Comparison of ENCODE assay signal across 1 cellular context in the genomic region with DNA sequence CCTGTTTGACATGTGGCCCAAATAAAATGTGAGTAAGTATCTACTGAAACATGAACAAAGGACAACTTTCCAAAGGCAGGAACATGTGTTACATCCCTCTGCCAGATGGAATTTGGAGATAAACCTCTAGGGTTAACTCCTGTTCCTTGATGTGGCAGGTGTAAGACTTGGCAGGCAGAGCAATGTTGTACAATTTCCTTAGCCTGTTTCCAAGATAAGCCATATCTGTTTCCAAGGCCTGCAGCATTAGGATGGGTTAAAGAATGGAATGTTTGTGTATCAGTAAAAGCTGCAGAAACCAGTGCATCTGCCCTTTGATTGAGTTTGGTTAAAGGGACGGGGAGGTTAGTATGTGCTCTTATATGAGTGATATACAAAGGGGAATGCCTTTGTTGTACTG.
TF ChIP-seq lines count a peak whose summit lies in the region.

No MANE protein-coding gene starts in this region.

TF ChIP-seq in K562, 482 proteins besides CTCF, POLR2A, EP300 and RAD21 (continued from another document):
- TF ChIP-seq RAD51 (IDR thresholded peaks at IDR 0.05; ENCODE audit: borderline replicate concordance, low read depth), result no peak
- peak; percentile 66; the same call in 1 of the 2 replicates for TF ChIP-seq PML (IDR thresholded peaks at IDR 0.05; ENCODE audit: low read length)
- TF ChIP-seq ZSCAN32 (CRISPR knock-in tag; IDR thresholded peaks at IDR 0.05), result no peak
- TF ChIP-seq TEAD4 (IDR thresholded peaks at IDR 0.05; ENCODE audit: low read length), result peak; percentile 93
- TF ChIP-seq TEAD4 (CRISPR knock-in tag; IDR thresholded peaks at IDR 0.05; ENCODE audit: borderline replicate concordance), result no peak
- no peak for TF ChIP-seq ESRRA (IDR thresholded peaks at IDR 0.05; ENCODE audit: borderline replicate concordance, low read depth)
- TF ChIP-seq CXXC5 (CRISPR knock-in tag; IDR thresholded peaks at IDR 0.05), result peak; percentile 42
- TF ChIP-seq, protein P1, sequence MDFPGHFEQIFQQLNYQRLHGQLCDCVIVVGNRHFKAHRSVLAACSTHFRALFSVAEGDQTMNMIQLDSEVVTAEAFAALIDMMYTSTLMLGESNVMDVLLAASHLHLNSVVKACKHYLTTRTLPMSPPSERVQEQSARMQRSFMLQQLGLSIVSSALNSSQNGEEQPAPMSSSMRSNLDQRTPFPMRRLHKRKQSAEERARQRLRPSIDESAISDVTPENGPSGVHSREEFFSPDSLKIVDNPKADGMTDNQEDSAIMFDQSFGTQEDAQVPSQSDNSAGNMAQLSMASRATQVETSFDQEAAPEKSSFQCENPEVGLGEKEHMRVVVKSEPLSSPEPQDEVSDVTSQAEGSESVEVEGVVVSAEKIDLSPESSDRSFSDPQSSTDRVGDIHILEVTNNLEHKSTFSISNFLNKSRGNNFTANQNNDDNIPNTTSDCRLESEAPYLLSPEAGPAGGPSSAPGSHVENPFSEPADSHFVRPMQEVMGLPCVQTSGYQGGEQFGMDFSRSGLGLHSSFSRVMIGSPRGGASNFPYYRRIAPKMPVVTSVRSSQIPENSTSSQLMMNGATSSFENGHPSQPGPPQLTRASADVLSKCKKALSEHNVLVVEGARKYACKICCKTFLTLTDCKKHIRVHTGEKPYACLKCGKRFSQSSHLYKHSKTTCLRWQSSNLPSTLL (IDR thresholded peaks at IDR 0.05), result no peak
- no peak for TF ChIP-seq NR4A1 (CRISPR knock-in tag; IDR thresholded peaks at IDR 0.05)
- TF ChIP-seq NR4A1 (tag; IDR thresholded peaks at IDR 0.05), result no peak
- 0 out of 2 replicates have a peak, but pooled peaks have one; percentile 36 for TF ChIP-seq STAT5A (IDR thresholded peaks at IDR 0.05; ENCODE audit: borderline replicate concordance, low read length)
- no peak for TF ChIP-seq ZNF274 (IDR thresholded peaks at IDR 0.05; ENCODE audit: borderline replicate concordance, low read depth, low read length)
- 0 out of 2 replicates have a peak, but pooled peaks have one; percentile 16 for TF ChIP-seq SMARCA4 (IDR thresholded peaks at IDR 0.05)
- peak; percentile 48; the same call in 1 of the 2 replicates for TF ChIP-seq SMAD4 (CRISPR knock-in tag; conservative IDR thresholded peaks at IDR 0.05)
- TF ChIP-seq ARID1B (IDR thresholded peaks at IDR 0.05), result peak; percentile 84
- peak; percentile 80 for TF ChIP-seq SOX6 (IDR thresholded peaks at IDR 0.05)
- TF ChIP-seq, protein P2, sequence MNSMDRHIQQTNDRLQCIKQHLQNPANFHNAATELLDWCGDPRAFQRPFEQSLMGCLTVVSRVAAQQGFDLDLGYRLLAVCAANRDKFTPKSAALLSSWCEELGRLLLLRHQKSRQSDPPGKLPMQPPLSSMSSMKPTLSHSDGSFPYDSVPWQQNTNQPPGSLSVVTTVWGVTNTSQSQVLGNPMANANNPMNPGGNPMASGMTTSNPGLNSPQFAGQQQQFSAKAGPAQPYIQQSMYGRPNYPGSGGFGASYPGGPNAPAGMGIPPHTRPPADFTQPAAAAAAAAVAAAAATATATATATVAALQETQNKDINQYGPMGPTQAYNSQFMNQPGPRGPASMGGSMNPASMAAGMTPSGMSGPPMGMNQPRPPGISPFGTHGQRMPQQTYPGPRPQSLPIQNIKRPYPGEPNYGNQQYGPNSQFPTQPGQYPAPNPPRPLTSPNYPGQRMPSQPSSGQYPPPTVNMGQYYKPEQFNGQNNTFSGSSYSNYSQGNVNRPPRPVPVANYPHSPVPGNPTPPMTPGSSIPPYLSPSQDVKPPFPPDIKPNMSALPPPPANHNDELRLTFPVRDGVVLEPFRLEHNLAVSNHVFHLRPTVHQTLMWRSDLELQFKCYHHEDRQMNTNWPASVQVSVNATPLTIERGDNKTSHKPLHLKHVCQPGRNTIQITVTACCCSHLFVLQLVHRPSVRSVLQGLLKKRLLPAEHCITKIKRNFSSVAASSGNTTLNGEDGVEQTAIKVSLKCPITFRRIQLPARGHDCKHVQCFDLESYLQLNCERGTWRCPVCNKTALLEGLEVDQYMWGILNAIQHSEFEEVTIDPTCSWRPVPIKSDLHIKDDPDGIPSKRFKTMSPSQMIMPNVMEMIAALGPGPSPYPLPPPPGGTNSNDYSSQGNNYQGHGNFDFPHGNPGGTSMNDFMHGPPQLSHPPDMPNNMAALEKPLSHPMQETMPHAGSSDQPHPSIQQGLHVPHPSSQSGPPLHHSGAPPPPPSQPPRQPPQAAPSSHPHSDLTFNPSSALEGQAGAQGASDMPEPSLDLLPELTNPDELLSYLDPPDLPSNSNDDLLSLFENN (IDR thresholded peaks at IDR 0.05; ENCODE audit: low read depth in 2 of 2, low read length in 2 of 2), result 0 out of 4 replicates have a peak, but pooled peaks of 1 of the 2 experiments have one; percentile 31
- TF ChIP-seq, protein P3, sequence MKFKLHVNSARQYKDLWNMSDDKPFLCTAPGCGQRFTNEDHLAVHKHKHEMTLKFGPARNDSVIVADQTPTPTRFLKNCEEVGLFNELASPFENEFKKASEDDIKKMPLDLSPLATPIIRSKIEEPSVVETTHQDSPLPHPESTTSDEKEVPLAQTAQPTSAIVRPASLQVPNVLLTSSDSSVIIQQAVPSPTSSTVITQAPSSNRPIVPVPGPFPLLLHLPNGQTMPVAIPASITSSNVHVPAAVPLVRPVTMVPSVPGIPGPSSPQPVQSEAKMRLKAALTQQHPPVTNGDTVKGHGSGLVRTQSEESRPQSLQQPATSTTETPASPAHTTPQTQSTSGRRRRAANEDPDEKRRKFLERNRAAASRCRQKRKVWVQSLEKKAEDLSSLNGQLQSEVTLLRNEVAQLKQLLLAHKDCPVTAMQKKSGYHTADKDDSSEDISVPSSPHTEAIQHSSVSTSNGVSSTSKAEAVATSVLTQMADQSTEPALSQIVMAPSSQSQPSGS (CRISPR knock-in tag; IDR thresholded peaks at IDR 0.05), result no peak
- TF ChIP-seq GATA2 (CRISPR knock-in tag; IDR thresholded peaks at IDR 0.05), result peak; percentile 81
- peak; percentile 73 to 80 for TF ChIP-seq KDM1A (IDR thresholded peaks at IDR 0.05)
- TF ChIP-seq, protein P4, sequence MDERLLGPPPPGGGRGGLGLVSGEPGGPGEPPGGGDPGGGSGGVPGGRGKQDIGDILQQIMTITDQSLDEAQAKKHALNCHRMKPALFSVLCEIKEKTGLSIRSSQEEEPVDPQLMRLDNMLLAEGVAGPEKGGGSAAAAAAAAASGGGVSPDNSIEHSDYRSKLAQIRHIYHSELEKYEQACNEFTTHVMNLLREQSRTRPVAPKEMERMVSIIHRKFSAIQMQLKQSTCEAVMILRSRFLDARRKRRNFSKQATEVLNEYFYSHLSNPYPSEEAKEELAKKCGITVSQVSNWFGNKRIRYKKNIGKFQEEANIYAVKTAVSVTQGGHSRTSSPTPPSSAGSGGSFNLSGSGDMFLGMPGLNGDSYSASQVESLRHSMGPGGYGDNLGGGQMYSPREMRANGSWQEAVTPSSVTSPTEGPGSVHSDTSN (CRISPR knock-in tag; IDR thresholded peaks at IDR 0.05; ENCODE audit: low read depth), result no peak
- TF ChIP-seq, protein P4 (tag; conservative IDR thresholded peaks at IDR 0.05; ENCODE audit: low read depth), result no peak
- TF ChIP-seq TCF7 (IDR thresholded peaks at IDR 0.05; ENCODE audit: borderline replicate concordance), result peak; percentile 88
- TF ChIP-seq, protein P5, sequence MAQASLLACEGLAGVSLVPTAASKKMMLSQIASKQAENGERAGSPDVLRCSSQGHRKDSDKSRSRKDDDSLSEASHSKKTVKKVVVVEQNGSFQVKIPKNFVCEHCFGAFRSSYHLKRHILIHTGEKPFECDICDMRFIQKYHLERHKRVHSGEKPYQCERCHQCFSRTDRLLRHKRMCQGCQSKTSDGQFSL (CRISPR knock-in tag; IDR thresholded peaks at IDR 0.05), result no peak
- TF ChIP-seq, protein P5 (tag; IDR thresholded peaks at IDR 0.05), result no peak
- no peak for TF ChIP-seq ZNF584 (CRISPR knock-in tag; IDR thresholded peaks at IDR 0.05; ENCODE audit: low read depth)
- peak; percentile 75 to 86 for TF ChIP-seq TRIM24 (IDR thresholded peaks at IDR 0.05)
- no peak for TF ChIP-seq PHF20 (IDR thresholded peaks at IDR 0.05; ENCODE audit: partially characterized antibody)
- no peak for TF ChIP-seq PCBP1 (IDR thresholded peaks at IDR 0.05; ENCODE audit: low read depth, low read length, poor library complexity, severe bottlenecking)
- TF ChIP-seq, protein P6, sequence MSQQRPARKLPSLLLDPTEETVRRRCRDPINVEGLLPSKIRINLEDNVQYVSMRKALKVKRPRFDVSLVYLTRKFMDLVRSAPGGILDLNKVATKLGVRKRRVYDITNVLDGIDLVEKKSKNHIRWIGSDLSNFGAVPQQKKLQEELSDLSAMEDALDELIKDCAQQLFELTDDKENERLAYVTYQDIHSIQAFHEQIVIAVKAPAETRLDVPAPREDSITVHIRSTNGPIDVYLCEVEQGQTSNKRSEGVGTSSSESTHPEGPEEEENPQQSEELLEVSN (IDR thresholded peaks at IDR 0.05; ENCODE audit: borderline replicate concordance in 1 of 2, extremely low read depth in 1 of 2, insufficient read depth in 1 of 2, insufficient read length in 1 of 2, low read depth in 1 of 2, low read length in 1 of 2, poor library complexity in 1 of 2, severe bottlenecking in 1 of 2), result no peak
- TF ChIP-seq ETV6 (IDR thresholded peaks at IDR 0.05; ENCODE audit: borderline replicate concordance in 1 of 2, low read depth in 2 of 2, low read length in 1 of 2), result no peak
- TF ChIP-seq ETV6 (CRISPR knock-in tag; IDR thresholded peaks at IDR 0.05; ENCODE audit: borderline replicate concordance), result no peak
- TF ChIP-seq NR2F6 (CRISPR knock-in tag; IDR thresholded peaks at IDR 0.05), result no peak
- no peak for TF ChIP-seq POLR2AphosphoS2 (IDR thresholded peaks at IDR 0.05; ENCODE audit: low read length)
- TF ChIP-seq RBBP5 (IDR thresholded peaks at IDR 0.05; ENCODE audit: borderline replicate concordance, insufficient read depth, low read length, poor library complexity, severe bottlenecking), result no peak
